ENCODE assay signal across 12 cellular contexts in genomic region chr5:10735569-10736255, GRCh38. TPM values are rescaled to one million over a fixed set of nuclear protein-coding genes. Genes with fewer than 3 reads are reported as not detected.
DNase-seq lines count a peak whose midpoint lies in the region; ATAC-seq, FAIRE-seq and TF ChIP-seq lines count a peak whose summit lies in the region.
"Had no signal": no experiment of that assay in that cellular context is flagged by ENCODE, and none has a peak within 500 bp of the region (broad histone marks: within the 10 kb centered on the region; RNA-seq: fewer than 3 reads in every experiment).

No MANE protein-coding gene starts in this region.

- peak; percentile 69 for ATAC-seq in GM18502 (IDR thresholded peaks at IDR 0.05; ENCODE audit: poor library complexity, unreplicated experiment)
- ATAC-seq in GM21529 (IDR thresholded peaks at IDR 0.05; ENCODE audit: unreplicated experiment) = peak; percentile 79
- ATAC-seq in HG03520 (IDR thresholded peaks at IDR 0.05; ENCODE audit: unreplicated experiment) = peak; percentile 42
- peak; percentile 77 to 81 (median 80) for ATAC-seq in heart left ventricle

- no peak overlapping the region for H3K9ac ChIP-seq in trophoblast cell (ENCODE audit: low read length)

- peaks cover 9% of the 10 kb centered on the region for H3K9me3 Mint-ChIP-seq in activated T-helper 2 cell treated with anti-CD3 and anti-CD28 coated beads, Interferon-gamma antibody, Interleukin-2, Interleukin-4, amounts not matched to agents 10 μg/mL and 5 μg/mL and 100 μg/mL, durations not matched to agents 14 hours and 24 hours and 36 hours

- H4K8ac ChIP-seq in trophoblast cell (ENCODE audit: low read depth, low read length) = no peak overlapping the region

- H3K4me2 ChIP-seq in trophoblast cell (ENCODE audit: low read length) = no peak overlapping the region

- H3K36me3 Mint-ChIP-seq in activated T-helper 2 cell treated with anti-CD3 and anti-CD28 coated beads, Interferon-gamma antibody, Interleukin-2, Interleukin-4, amounts not matched to agents 10 μg/mL and 5 μg/mL and 100 μg/mL, durations not matched to agents 14 hours and 24 hours and 36 hours (ENCODE audit: low read depth) = peaks cover 45% of the 10 kb centered on the region

- H3K79me2 ChIP-seq in trophoblast cell (ENCODE audit: control insufficient read depth, insufficient read depth, low read length, poor library complexity) = peaks cover 2% of the 10 kb centered on the region

- H2BK120ac ChIP-seq in trophoblast cell (ENCODE audit: insufficient read depth, low read length, poor library complexity) = no peak overlapping the region

- no peak overlapping the region for H2BK12ac ChIP-seq in trophoblast cell (ENCODE audit: low read length)

- no peak overlapping the region for H2BK5ac ChIP-seq in trophoblast cell (ENCODE audit: low read depth, low read length, poor library complexity)

- H3K23ac ChIP-seq in trophoblast cell (ENCODE audit: low read length) = no peak overlapping the region

- no peak for TF ChIP-seq POLR2A in heart left ventricle (IDR thresholded peaks at IDR 0.05)

- TF ChIP-seq CTCF in heart left ventricle (IDR thresholded peaks at IDR 0.05) (peak in 3 of 12 donors; percentile 7 to 27 (median 10)), D721Med (IDR thresholded peaks at IDR 0.05; ENCODE audit: insufficient read depth, missing control alignments) (no peak)

- H3K36me3 ChIP-seq in heart left ventricle (peaks cover 0 to 14% (median 0%) of the 10 kb centered on the region in 9 donors), trophoblast cell (ENCODE audit: control insufficient read depth in 1 of 2, insufficient read depth in 2 of 2, low read length in 2 of 2) (peaks cover 16 to 28% of the 10 kb centered on the region in 2 experiments)
- H3K36me3 ChIP-seq: ovary, thoracic aorta had no signal

- no peaks in the 10 kb centered on the region for H3K27me3 Mint-ChIP-seq in activated T-helper 2 cell treated with anti-CD3 and anti-CD28 coated beads, Interferon-gamma antibody, Interleukin-2, Interleukin-4, amounts not matched to agents 10 μg/mL and 5 μg/mL and 100 μg/mL, durations not matched to agents 14 hours and 24 hours and 36 hours (ENCODE audit: low read depth)

- FAIRE-seq in D721Med (lab: Jason Lieb, UNC) = no peak

- intact Hi-C loops in heart left ventricle (cut with DNase I) = no loop called here
- intact Hi-C loops in activated T-helper 2 cell treated with anti-CD3 and anti-CD28 coated beads, Interferon-gamma antibody, Interleukin-2, Interleukin-4, amounts not matched to agents 10 μg/mL and 5 μg/mL and 100 μg/mL, durations not matched to agents 14 hours and 24 hours and 36 hours (cut with micrococcal nuclease) = no loop called here

- H3K4me3 ChIP-seq in heart left ventricle (no peak overlapping the region), trophoblast cell (ENCODE audit: low read depth, low read length) (no peak overlapping the region)
- H3K4me3 ChIP-seq: ovary, thoracic aorta had no signal

- H3K27ac Mint-ChIP-seq in activated T-helper 2 cell treated with anti-CD3 and anti-CD28 coated beads, Interferon-gamma antibody, Interleukin-2, Interleukin-4, amounts not matched to agents 10 μg/mL and 5 μg/mL and 100 μg/mL, durations not matched to agents 14 hours and 24 hours and 36 hours = no peak overlapping the region

- peak in 1 of 5 donors; percentile 51 for DNase-seq in heart left ventricle
- DNase-seq in activated T-helper 2 cell treated with anti-CD3 and anti-CD28 coated beads, Interferon-gamma antibody, Interleukin-2, Interleukin-4, amounts not matched to agents 10 μg/mL and 5 μg/mL and 100 μg/mL, durations not matched to agents 14 hours and 24 hours and 36 hours (ENCODE audit: low spot score) = no peak
- DNase-seq in foreskin melanocyte = no peak
- no peak for DNase-seq in D721Med (ENCODE audit: insufficient read length, low spot score)
- DNase-seq in trophoblast cell = no peak
- DNase-seq: EL, NCI-H2081 treated with DMSO at 0.1 percent for 48 hours, ovary had no signal

- H3K18ac ChIP-seq in trophoblast cell (ENCODE audit: low read length) = no peak overlapping the region

- H3K79me1 ChIP-seq in trophoblast cell (ENCODE audit: low read length) = peaks cover 4% of the 10 kb centered on the region

- no peak overlapping the region for H3K4me3 Mint-ChIP-seq in activated T-helper 2 cell treated with anti-CD3 and anti-CD28 coated beads, Interferon-gamma antibody, Interleukin-2, Interleukin-4, amounts not matched to agents 10 μg/mL and 5 μg/mL and 100 μg/mL, durations not matched to agents 14 hours and 24 hours and 36 hours (ENCODE audit: low read depth)

- H3K4me1 Mint-ChIP-seq in activated T-helper 2 cell treated with anti-CD3 and anti-CD28 coated beads, Interferon-gamma antibody, Interleukin-2, Interleukin-4, amounts not matched to agents 10 μg/mL and 5 μg/mL and 100 μg/mL, durations not matched to agents 14 hours and 24 hours and 36 hours (ENCODE audit: low read depth) = peaks cover 2% of the 10 kb centered on the region

- no peak overlapping the region for H4K12ac ChIP-seq in trophoblast cell (ENCODE audit: low read depth, low read length)

- H3K27ac ChIP-seq in heart left ventricle (no peak overlapping the region), trophoblast cell (ENCODE audit: low read depth, low read length) (no peak overlapping the region)
- H3K27ac ChIP-seq: ovary, thoracic aorta had no signal

- no peak overlapping the region for H3K4ac ChIP-seq in trophoblast cell (ENCODE audit: low read depth, low read length)

- no peak overlapping the region for H2AFZ ChIP-seq in trophoblast cell (ENCODE audit: insufficient read depth, low read length, poor library complexity)

- no peak overlapping the region for H4K91ac ChIP-seq in trophoblast cell (ENCODE audit: low read depth, low read length)

- WGBS in heart left ventricle, 4 donors = 52 to 68% (median 59%) methylated on average over 8 of the region's 8 CpGs
- no CpG with 5 or more reads among the region's 8 CpGs for WGBS in trophoblast cell (ENCODE audit: extremely low coverage, insufficient coverage, insufficient read length)

- H3K9me3 ChIP-seq in heart left ventricle = peaks cover 0 to 11% (median 0%) of the 10 kb centered on the region in 12 donors
- H3K9me3 ChIP-seq in trophoblast cell (ENCODE audit: insufficient read depth, low read depth, low read length) = peaks cover 1% of the 10 kb centered on the region
- H3K9me3 ChIP-seq: ovary, thoracic aorta had no signal

- no peaks in the 10 kb centered on the region for H3K27me3 ChIP-seq in heart left ventricle
- H3K27me3 ChIP-seq in trophoblast cell (ENCODE audit: insufficient read depth, low read length) = no peaks in the 10 kb centered on the region
- H3K27me3 ChIP-seq: ovary had no signal

- no peak overlapping the region for H3K14ac ChIP-seq in trophoblast cell (ENCODE audit: low read length)

- no peak overlapping the region for H2AK5ac ChIP-seq in trophoblast cell (ENCODE audit: low read length)

- peaks cover 0 to 37% (median 4%) of the 10 kb centered on the region in 12 donors for H3K4me1 ChIP-seq in heart left ventricle
- H3K4me1 ChIP-seq in trophoblast cell (ENCODE audit: control insufficient read depth in 1 of 2, insufficient read depth in 2 of 2, low read length in 2 of 2) = peaks cover 5 to 8% of the 10 kb centered on the region in 2 experiments

RNA-seq across cellular contexts. Expression of gene DAP, which starts 25.3 kb away (rescaled TPM):
- total RNA-seq in heart left ventricle = 10 to 100 TPM; 24.3 to 61.6 (median 28.5) TPM
- polyA plus RNA-seq in heart left ventricle = 10 to 100 TPM; 13.8 to 45.8 TPM
- total RNA-seq in activated T-helper 2 cell treated with anti-CD3 and anti-CD28 coated beads, Interferon-gamma antibody, Interleukin-2, Interleukin-4, amounts not matched to agents 10 μg/mL and 5 μg/mL and 100 μg/mL, durations not matched to agents 14 hours and 24 hours and 36 hours = 51.3 and 56.6 TPM in 2 replicates
- 175 and 176 TPM in 2 replicates for polyA plus RNA-seq in trophoblast cell (2013)
